ENCODE assay signal across 9 cellular contexts in genomic region chr7:105690286-105690915, GRCh38.
DNase-seq lines count a peak whose midpoint lies in the region; TF ChIP-seq lines count a peak whose summit lies in the region.
"Had no signal": no experiment of that assay in that cellular context is flagged by ENCODE, and none has a peak within 500 bp of the region (broad histone marks: within the 10 kb centered on the region; RNA-seq: fewer than 3 reads in every experiment).

No MANE protein-coding gene starts in this region.

- H3K36me3 ChIP-seq in A673 (ENCODE audit: insufficient read depth, low read length, poor library complexity, severe bottlenecking) (no peaks in the 10 kb centered on the region), H7 (replicated peaks; ENCODE audit: control insufficient read depth, insufficient read depth, low read length) (no peaks in the 10 kb centered on the region; the same call in 1 of the 2 replicates), ascending aorta (no peaks in the 10 kb centered on the region), mucosa of rectum (ENCODE audit: control insufficient read depth in 2 of 2, insufficient read depth in 2 of 2, low read length in 2 of 2) (no peaks in the 10 kb centered on the region)

- H3K4me3 ChIP-seq in A673 (ENCODE audit: low read depth, low read length, poor library complexity, severe bottlenecking) (peak overlapping the region; percentile 48), H7 (ENCODE audit: insufficient read depth, low read depth, low read length) (peak overlapping the region; percentile 34), ascending aorta (peak overlapping the region; percentile 56 to 60), mucosa of rectum (ENCODE audit: low read length in 2 of 2) (peak overlapping the region; percentile 41 to 65)

- H3K27ac ChIP-seq in A673 (ENCODE audit: low read depth, low read length, poor library complexity, severe bottlenecking), result peak overlapping the region; percentile 98
- H3K27ac ChIP-seq in ascending aorta, result peak overlapping the region in 1 of 2 donors; percentile 15
- peak overlapping the region; percentile 25 to 67 for H3K27ac ChIP-seq in mucosa of rectum (ENCODE audit: low read depth in 2 of 2, low read length in 2 of 2)

- no TSS peak for BruUV-seq in A673 (replicated peaks; lab: Mats Ljungman, UMichigan)

- no peaks in the 10 kb centered on the region for H3K9me3 ChIP-seq in A673 (ENCODE audit: low read depth, low read length, poor library complexity, severe bottlenecking)
- no peaks in the 10 kb centered on the region for H3K9me3 ChIP-seq in ascending aorta
- H3K9me3 ChIP-seq in mucosa of rectum (ENCODE audit: control insufficient read depth in 2 of 2, low read length in 2 of 2), result no peaks in the 10 kb centered on the region

- DNase-seq in A673 (ENCODE audit: low spot score), result peak; percentile 80
- no peak for DNase-seq in H7
- no peak for DNase-seq in ascending aorta (ENCODE audit: low spot score in 2 of 2)
- no peak for DNase-seq in medulla oblongata (ENCODE audit: extremely low spot score)
- no peak for DNase-seq in GM20000 (ENCODE audit: low spot score)
- no peak for DNase-seq in HuH-7 (ENCODE audit: low spot score)
- DNase-seq in GF-D8 (lab: John Stamatoyannopoulos, UW), result no peak
- DNase-seq: NCI-H748 treated with DMSO at 0.1 percent for 48 hours had no signal

- intact Hi-C loops in A673 (cut with micrococcal nuclease; ENCODE audit: unreplicated experiment), result loop anchor here (5.0 kb wide), 4 partner anchors 38 to 458 kb away; no protein-coding TSS in a partner anchor
- intact Hi-C loops in ascending aorta (cut with DNase I), result no loop called here

- H3K4me1 ChIP-seq in A673 (ENCODE audit: insufficient read depth, low read length, poor library complexity, severe bottlenecking) (peaks cover 50% of the 10 kb centered on the region), ascending aorta (no peaks in the 10 kb centered on the region), mucosa of rectum (ENCODE audit: control insufficient read depth in 2 of 2, insufficient read depth in 2 of 2, low read length in 2 of 2) (peaks cover 0 to 4% of the 10 kb centered on the region in 2 donors)

- CTCF ChIA-PET in A673 (lab: Charles Lee), result interaction anchor here (1.1 kb wide), 1 partner anchor 352 kb away, joined by 3 read pairs; no protein-coding TSS in a partner anchor

- TF ChIP-seq CTCF in A673 (conservative IDR thresholded peaks at IDR 0.05; ENCODE audit: low read depth, low read length), result no peak
- no peak for TF ChIP-seq CTCF in ascending aorta (IDR thresholded peaks at IDR 0.05)
- TF ChIP-seq CTCF in GM20000 (IDR thresholded peaks at IDR 0.05; ENCODE audit: extremely low read depth, missing control alignments), result no peak

- POLR2A ChIA-PET in A673 (lab: Charles Lee; ENCODE audit: low non-redundant PET), result no interaction called here

- no peaks in the 10 kb centered on the region for H3K27me3 ChIP-seq in A673 (replicated peaks; ENCODE audit: insufficient read depth, low read depth, low read length, poor library complexity)
- no peaks in the 10 kb centered on the region; the same call in 1 of the 2 replicates for H3K27me3 ChIP-seq in H7 (ENCODE audit: control insufficient read depth, insufficient read depth, low read length)
- no peaks in the 10 kb centered on the region for H3K27me3 ChIP-seq in ascending aorta
- no peaks in the 10 kb centered on the region for H3K27me3 ChIP-seq in mucosa of rectum (ENCODE audit: control insufficient read depth in 2 of 2, insufficient read depth in 2 of 2, low read length in 2 of 2)

- peak overlapping the region in 1 of 2 donors; percentile 36 for H3K9ac ChIP-seq in mucosa of rectum (ENCODE audit: low read depth in 1 of 2, low read length in 2 of 2)
